ENCODE assay signal across 1 cellular context in the genomic region with DNA sequence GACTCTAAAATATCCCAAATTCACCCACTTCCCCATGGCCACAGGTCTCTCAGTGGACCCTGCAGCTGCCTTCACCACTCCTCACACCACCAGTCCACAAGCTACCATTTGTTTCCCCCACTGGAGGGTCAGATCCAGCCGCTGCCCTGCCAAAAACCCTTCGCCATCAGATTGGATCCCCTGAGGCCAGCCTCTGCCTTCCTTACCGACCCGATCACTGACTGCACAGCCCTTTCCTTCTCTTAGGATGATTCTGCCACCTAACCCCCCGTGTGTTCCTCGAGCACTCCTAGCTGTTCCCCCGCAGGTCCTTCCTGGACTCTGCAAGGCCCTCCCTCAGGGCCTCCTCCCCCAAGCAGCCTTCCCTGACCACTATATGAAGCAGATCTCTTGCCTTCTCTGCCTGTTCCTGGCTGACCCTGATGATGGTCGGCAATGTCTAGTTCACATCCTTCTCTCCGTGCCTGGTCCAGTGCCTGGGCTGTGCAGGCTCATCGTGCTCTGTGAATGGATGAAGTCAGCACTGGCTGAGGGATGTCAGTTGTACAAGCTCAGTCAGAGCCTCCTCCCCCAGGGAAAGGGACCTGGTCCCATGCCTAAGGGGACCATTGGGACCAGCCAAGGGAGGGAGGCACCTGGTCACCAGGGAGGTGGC.
TF ChIP-seq lines count a peak whose summit lies in the region.

No MANE protein-coding gene starts in this region.

TF ChIP-seq in GM23338, 12 proteins besides CTCF, POLR2A, EP300 and RAD21 (continued from another document):
- TF ChIP-seq, protein P1, sequence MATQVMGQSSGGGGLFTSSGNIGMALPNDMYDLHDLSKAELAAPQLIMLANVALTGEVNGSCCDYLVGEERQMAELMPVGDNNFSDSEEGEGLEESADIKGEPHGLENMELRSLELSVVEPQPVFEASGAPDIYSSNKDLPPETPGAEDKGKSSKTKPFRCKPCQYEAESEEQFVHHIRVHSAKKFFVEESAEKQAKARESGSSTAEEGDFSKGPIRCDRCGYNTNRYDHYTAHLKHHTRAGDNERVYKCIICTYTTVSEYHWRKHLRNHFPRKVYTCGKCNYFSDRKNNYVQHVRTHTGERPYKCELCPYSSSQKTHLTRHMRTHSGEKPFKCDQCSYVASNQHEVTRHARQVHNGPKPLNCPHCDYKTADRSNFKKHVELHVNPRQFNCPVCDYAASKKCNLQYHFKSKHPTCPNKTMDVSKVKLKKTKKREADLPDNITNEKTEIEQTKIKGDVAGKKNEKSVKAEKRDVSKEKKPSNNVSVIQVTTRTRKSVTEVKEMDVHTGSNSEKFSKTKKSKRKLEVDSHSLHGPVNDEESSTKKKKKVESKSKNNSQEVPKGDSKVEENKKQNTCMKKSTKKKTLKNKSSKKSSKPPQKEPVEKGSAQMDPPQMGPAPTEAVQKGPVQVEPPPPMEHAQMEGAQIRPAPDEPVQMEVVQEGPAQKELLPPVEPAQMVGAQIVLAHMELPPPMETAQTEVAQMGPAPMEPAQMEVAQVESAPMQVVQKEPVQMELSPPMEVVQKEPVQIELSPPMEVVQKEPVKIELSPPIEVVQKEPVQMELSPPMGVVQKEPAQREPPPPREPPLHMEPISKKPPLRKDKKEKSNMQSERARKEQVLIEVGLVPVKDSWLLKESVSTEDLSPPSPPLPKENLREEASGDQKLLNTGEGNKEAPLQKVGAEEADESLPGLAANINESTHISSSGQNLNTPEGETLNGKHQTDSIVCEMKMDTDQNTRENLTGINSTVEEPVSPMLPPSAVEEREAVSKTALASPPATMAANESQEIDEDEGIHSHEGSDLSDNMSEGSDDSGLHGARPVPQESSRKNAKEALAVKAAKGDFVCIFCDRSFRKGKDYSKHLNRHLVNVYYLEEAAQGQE (IDR thresholded peaks at IDR 0.05; ENCODE audit: unreplicated experiment) = no peak
- TF ChIP-seq NANOG (IDR thresholded peaks at IDR 0.05; ENCODE audit: borderline replicate concordance) (no peak), ZNF331 (CRISPR knock-in tag; IDR thresholded peaks at IDR 0.05; ENCODE audit: low read depth) (no peak), POLR2AphosphoS5 (IDR thresholded peaks at IDR 0.05; ENCODE audit: low read depth) (no peak), CREB1 (CRISPR knock-in tag; IDR thresholded peaks at IDR 0.05; ENCODE audit: low read depth) (no peak), ZNF114 (CRISPR knock-in tag; IDR thresholded peaks at IDR 0.05) (no peak), JUNB (IDR thresholded peaks at IDR 0.05; ENCODE audit: unreplicated experiment) (no peak), EZH2 (IDR thresholded peaks at IDR 0.05; ENCODE audit: low read depth, unreplicated experiment) (no peak)
- TF ChIP-seq, protein P2, sequence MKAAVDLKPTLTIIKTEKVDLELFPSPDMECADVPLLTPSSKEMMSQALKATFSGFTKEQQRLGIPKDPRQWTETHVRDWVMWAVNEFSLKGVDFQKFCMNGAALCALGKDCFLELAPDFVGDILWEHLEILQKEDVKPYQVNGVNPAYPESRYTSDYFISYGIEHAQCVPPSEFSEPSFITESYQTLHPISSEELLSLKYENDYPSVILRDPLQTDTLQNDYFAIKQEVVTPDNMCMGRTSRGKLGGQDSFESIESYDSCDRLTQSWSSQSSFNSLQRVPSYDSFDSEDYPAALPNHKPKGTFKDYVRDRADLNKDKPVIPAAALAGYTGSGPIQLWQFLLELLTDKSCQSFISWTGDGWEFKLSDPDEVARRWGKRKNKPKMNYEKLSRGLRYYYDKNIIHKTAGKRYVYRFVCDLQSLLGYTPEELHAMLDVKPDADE (IDR thresholded peaks at IDR 0.05) = no peak
- TF ChIP-seq, protein P3, sequence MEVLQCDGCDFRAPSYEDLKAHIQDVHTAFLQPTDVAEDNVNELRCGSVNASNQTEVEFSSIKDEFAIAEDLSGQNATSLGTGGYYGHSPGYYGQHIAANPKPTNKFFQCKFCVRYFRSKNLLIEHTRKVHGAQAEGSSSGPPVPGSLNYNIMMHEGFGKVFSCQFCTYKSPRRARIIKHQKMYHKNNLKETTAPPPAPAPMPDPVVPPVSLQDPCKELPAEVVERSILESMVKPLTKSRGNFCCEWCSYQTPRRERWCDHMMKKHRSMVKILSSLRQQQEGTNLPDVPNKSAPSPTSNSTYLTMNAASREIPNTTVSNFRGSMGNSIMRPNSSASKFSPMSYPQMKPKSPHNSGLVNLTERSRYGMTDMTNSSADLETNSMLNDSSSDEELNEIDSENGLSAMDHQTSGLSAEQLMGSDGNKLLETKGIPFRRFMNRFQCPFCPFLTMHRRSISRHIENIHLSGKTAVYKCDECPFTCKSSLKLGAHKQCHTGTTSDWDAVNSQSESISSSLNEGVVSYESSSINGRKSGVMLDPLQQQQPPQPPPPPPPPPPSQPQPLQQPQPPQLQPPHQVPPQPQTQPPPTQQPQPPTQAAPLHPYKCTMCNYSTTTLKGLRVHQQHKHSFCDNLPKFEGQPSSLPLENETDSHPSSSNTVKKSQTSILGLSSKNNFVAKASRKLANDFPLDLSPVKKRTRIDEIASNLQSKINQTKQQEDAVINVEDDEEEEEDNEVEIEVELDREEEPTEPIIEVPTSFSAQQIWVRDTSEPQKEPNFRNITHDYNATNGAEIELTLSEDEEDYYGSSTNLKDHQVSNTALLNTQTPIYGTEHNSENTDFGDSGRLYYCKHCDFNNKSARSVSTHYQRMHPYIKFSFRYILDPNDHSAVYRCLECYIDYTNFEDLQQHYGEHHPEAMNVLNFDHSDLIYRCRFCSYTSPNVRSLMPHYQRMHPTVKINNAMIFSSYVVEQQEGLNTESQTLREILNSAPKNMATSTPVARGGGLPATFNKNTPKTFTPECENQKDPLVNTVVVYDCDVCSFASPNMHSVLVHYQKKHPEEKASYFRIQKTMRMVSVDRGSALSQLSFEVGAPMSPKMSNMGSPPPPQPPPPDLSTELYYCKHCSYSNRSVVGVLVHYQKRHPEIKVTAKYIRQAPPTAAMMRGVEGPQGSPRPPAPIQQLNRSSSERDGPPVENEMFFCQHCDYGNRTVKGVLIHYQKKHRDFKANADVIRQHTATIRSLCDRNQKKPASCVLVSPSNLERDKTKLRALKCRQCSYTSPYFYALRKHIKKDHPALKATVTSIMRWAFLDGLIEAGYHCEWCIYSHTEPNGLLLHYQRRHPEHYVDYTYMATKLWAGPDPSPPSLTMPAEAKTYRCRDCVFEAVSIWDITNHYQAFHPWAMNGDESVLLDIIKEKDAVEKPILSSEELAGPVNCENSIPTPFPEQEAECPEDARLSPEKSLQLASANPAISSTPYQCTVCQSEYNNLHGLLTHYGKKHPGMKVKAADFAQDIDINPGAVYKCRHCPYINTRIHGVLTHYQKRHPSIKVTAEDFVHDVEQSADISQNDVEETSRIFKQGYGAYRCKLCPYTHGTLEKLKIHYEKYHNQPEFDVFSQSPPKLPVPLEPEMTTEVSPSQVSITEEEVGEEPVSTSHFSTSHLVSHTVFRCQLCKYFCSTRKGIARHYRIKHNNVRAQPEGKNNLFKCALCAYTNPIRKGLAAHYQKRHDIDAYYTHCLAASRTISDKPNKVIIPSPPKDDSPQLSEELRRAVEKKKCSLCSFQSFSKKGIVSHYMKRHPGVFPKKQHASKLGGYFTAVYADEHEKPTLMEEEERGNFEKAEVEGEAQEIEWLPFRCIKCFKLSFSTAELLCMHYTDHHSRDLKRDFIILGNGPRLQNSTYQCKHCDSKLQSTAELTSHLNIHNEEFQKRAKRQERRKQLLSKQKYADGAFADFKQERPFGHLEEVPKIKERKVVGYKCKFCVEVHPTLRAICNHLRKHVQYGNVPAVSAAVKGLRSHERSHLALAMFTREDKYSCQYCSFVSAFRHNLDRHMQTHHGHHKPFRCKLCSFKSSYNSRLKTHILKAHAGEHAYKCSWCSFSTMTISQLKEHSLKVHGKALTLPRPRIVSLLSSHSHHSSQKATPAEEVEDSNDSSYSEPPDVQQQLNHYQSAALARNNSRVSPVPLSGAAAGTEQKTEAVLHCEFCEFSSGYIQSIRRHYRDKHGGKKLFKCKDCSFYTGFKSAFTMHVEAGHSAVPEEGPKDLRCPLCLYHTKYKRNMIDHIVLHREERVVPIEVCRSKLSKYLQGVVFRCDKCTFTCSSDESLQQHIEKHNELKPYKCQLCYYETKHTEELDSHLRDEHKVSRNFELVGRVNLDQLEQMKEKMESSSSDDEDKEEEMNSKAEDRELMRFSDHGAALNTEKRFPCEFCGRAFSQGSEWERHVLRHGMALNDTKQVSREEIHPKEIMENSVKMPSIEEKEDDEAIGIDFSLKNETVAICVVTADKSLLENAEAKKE (CRISPR knock-in tag; IDR thresholded peaks at IDR 0.05) = no peak
